Comparison of ENCODE assay signal across 8 cellular contexts in genomic region chr17:79789943-79790804, GRCh38. TPM values are rescaled to one million over a fixed set of nuclear protein-coding genes. Genes with fewer than 3 reads are reported as not detected.
DNase-seq lines count a peak whose midpoint lies in the region; ATAC-seq and TF ChIP-seq lines count a peak whose summit lies in the region.

No MANE protein-coding gene starts in this region.

- peak; percentile 25 to 46 for TF ChIP-seq CTCF in fibroblast of lung (conservative IDR thresholded peaks at IDR 0.05 in 1 of 2, IDR thresholded peaks at IDR 0.05 in 1 of 2; ENCODE audit: low read depth in 1 of 2, low read length in 2 of 2)

- H3K27ac Mint-ChIP-seq in activated T-helper 2 cell treated with anti-CD3 and anti-CD28 coated beads, Interferon-gamma antibody, Interleukin-2, Interleukin-4, amounts not matched to agents 10 μg/mL and 5 μg/mL and 100 μg/mL, durations not matched to agents 14 hours and 24 hours and 36 hours: no peak overlapping the region

- no peak overlapping the region for H3K9ac ChIP-seq in fibroblast of lung (ENCODE audit: insufficient read depth, low read length)

- peak; percentile 53 for ATAC-seq in Right ventricle myocardium inferior

- intact Hi-C loops in Right ventricle myocardium inferior (cut with DNase I) (loop anchor here (5.0 to 10.0 kb wide), 2 partner anchors 125 to 202 kb away; no protein-coding TSS in a partner anchor), cardiac septum (cut with DNase I) (loop anchor here (5.0 kb wide), 2 partner anchors 132 to 202 kb away; no protein-coding TSS in a partner anchor)
- intact Hi-C loops in activated T-helper 2 cell treated with anti-CD3 and anti-CD28 coated beads, Interferon-gamma antibody, Interleukin-2, Interleukin-4, amounts not matched to agents 10 μg/mL and 5 μg/mL and 100 μg/mL, durations not matched to agents 14 hours and 24 hours and 36 hours (cut with micrococcal nuclease): loop anchor here (2.0 kb wide), 1 partner anchor 181 kb away; no protein-coding TSS in a partner anchor

- H3K9me3 ChIP-seq in fibroblast of lung (ENCODE audit: control insufficient read depth, insufficient read depth, low read depth, low read length) (no peaks in the 10 kb centered on the region), neuron (ENCODE audit: low read length) (peaks cover 5% of the 10 kb centered on the region)

- no peaks in the 10 kb centered on the region for H3K79me2 ChIP-seq in fibroblast of lung (ENCODE audit: control insufficient read depth, insufficient read depth, low read length)

- no peaks in the 10 kb centered on the region for H4K20me1 ChIP-seq in fibroblast of lung (ENCODE audit: control insufficient read depth, extremely low read depth, insufficient read depth, low read length)

- H3K4me1 ChIP-seq in fibroblast of lung (ENCODE audit: control insufficient read depth, extremely low read depth, insufficient read depth, low read length) (peaks cover 7% of the 10 kb centered on the region), neuron (ENCODE audit: insufficient read depth, low read length) (peaks cover 64% of the 10 kb centered on the region)

- H2AFZ ChIP-seq in fibroblast of lung (ENCODE audit: low read length) (no peak overlapping the region), neuron (ENCODE audit: low read depth, low read length) (no peak overlapping the region)

- no peak overlapping the region for H3K27ac ChIP-seq in fibroblast of lung (ENCODE audit: insufficient read depth, low read length)

- peaks cover 38% of the 10 kb centered on the region for H3K27me3 ChIP-seq in fibroblast of lung (ENCODE audit: control insufficient read depth, insufficient read depth, low read length)
- H3K27me3 ChIP-seq in neuron (ENCODE audit: insufficient read depth, low read length): peaks cover 21% of the 10 kb centered on the region

- no peak overlapping the region for H3K4me3 Mint-ChIP-seq in activated T-helper 2 cell treated with anti-CD3 and anti-CD28 coated beads, Interferon-gamma antibody, Interleukin-2, Interleukin-4, amounts not matched to agents 10 μg/mL and 5 μg/mL and 100 μg/mL, durations not matched to agents 14 hours and 24 hours and 36 hours (ENCODE audit: low read depth)

- H3K27me3 Mint-ChIP-seq in activated T-helper 2 cell treated with anti-CD3 and anti-CD28 coated beads, Interferon-gamma antibody, Interleukin-2, Interleukin-4, amounts not matched to agents 10 μg/mL and 5 μg/mL and 100 μg/mL, durations not matched to agents 14 hours and 24 hours and 36 hours (ENCODE audit: low read depth): peaks cover 49% of the 10 kb centered on the region

- DNase-seq in Right ventricle myocardium inferior (ENCODE audit: missing footprints) (no peak), cardiac septum (ENCODE audit: low spot score) (no peak), fibroblast of lung (ENCODE audit: low read depth in 2 of 2) (no peak), NCI-H2107 (lab: John Stamatoyannopoulos, UW) (no peak)
- no peak for DNase-seq in activated T-helper 2 cell treated with anti-CD3 and anti-CD28 coated beads, Interferon-gamma antibody, Interleukin-2, Interleukin-4, amounts not matched to agents 10 μg/mL and 5 μg/mL and 100 μg/mL, durations not matched to agents 14 hours and 24 hours and 36 hours (ENCODE audit: low spot score)
- no peak for DNase-seq in activated CD4-positive, alpha-beta T cell treated with anti-CD3 and anti-CD28 coated beads for 48 hours

- H3K36me3 ChIP-seq in fibroblast of lung (ENCODE audit: control insufficient read depth, insufficient read depth, low read length): peaks cover 5% of the 10 kb centered on the region
- H3K36me3 ChIP-seq in neuron (ENCODE audit: insufficient read depth, low read length): peaks cover 14% of the 10 kb centered on the region

- peaks cover 1% of the 10 kb centered on the region for H3K4me1 Mint-ChIP-seq in activated T-helper 2 cell treated with anti-CD3 and anti-CD28 coated beads, Interferon-gamma antibody, Interleukin-2, Interleukin-4, amounts not matched to agents 10 μg/mL and 5 μg/mL and 100 μg/mL, durations not matched to agents 14 hours and 24 hours and 36 hours (ENCODE audit: low read depth)

- H3K4me3 ChIP-seq in fibroblast of lung (replicated peaks in 1 of 4; ENCODE audit: control extremely low read depth in 1 of 4, insufficient read depth in 1 of 4, low read depth in 3 of 4, low read length in 4 of 4) (no peak overlapping the region), neuron (ENCODE audit: low read length) (peak overlapping the region; percentile 1)

- no peaks in the 10 kb centered on the region for H3K9me3 Mint-ChIP-seq in activated T-helper 2 cell treated with anti-CD3 and anti-CD28 coated beads, Interferon-gamma antibody, Interleukin-2, Interleukin-4, amounts not matched to agents 10 μg/mL and 5 μg/mL and 100 μg/mL, durations not matched to agents 14 hours and 24 hours and 36 hours

- H3K36me3 Mint-ChIP-seq in activated T-helper 2 cell treated with anti-CD3 and anti-CD28 coated beads, Interferon-gamma antibody, Interleukin-2, Interleukin-4, amounts not matched to agents 10 μg/mL and 5 μg/mL and 100 μg/mL, durations not matched to agents 14 hours and 24 hours and 36 hours (ENCODE audit: low read depth): peaks cover 3% of the 10 kb centered on the region

- H3K4me2 ChIP-seq in fibroblast of lung (ENCODE audit: extremely low read depth, insufficient read depth, low read length): peak overlapping the region; percentile 32

TF ChIP-seq in PFSK-1, 5 proteins besides CTCF, POLR2A, EP300 and RAD21 (continues in another document):
- TF ChIP-seq POLR2AphosphoS5 (IDR thresholded peaks at IDR 0.05; ENCODE audit: low read depth, low read length) (no peak), FOXP2 (optimal IDR thresholded peaks at IDR 0.05; ENCODE audit: borderline replicate concordance, extremely low read depth, extremely low read length, insufficient read depth) (peak; percentile 24), TAF1 (IDR thresholded peaks at IDR 0.05; ENCODE audit: borderline replicate concordance, insufficient read depth, low read length) (no peak)

RNA-seq across cellular contexts. Expression of gene CBX8, which starts 6.7 kb away (rescaled TPM):
- total RNA-seq in Right ventricle myocardium inferior (5.3 TPM), cardiac septum (5.7 TPM), fibroblast of lung (3.3 and 4.0 TPM in 2 replicates)
- polyA plus RNA-seq in PFSK-1 (2012; ENCODE audit: insufficient read length, low read depth): 9.9 TPM
- polyA plus RNA-seq in fibroblast of lung: 0.19 and 0.41 TPM in 2 replicates
- polyA plus RNA-seq in fibroblast of lung (2012): 4.9 and 5.2 TPM in 2 replicates
- 1.5 and 6.8 TPM in 2 replicates for polyA minus RNA-seq in fibroblast of lung (ENCODE audit: low replicate concordance)
- 8.6 and 9.9 TPM in 2 replicates for total RNA-seq in activated T-helper 2 cell treated with anti-CD3 and anti-CD28 coated beads, Interferon-gamma antibody, Interleukin-2, Interleukin-4, amounts not matched to agents 10 μg/mL and 5 μg/mL and 100 μg/mL, durations not matched to agents 14 hours and 24 hours and 36 hours

RNA-seq across cellular contexts. Expression of gene CBX2, which starts 12.2 kb away (rescaled TPM):
- 4.2 TPM for total RNA-seq in Right ventricle myocardium inferior
- 3.5 TPM for total RNA-seq in cardiac septum
- 9.7 TPM for polyA plus RNA-seq in PFSK-1 (2012; ENCODE audit: insufficient read length, low read depth)
- total RNA-seq in fibroblast of lung: 0.83 and 1.3 TPM in 2 replicates
- 0.77 and 1.3 TPM in 2 replicates for polyA plus RNA-seq in fibroblast of lung
- 0.91 and 2.2 TPM in 2 replicates for polyA plus RNA-seq in fibroblast of lung (2012)
- 0.35 and 3.1 TPM in 2 replicates for polyA minus RNA-seq in fibroblast of lung (ENCODE audit: low replicate concordance)
- 9.7 and 11.2 TPM in 2 replicates for total RNA-seq in activated T-helper 2 cell treated with anti-CD3 and anti-CD28 coated beads, Interferon-gamma antibody, Interleukin-2, Interleukin-4, amounts not matched to agents 10 μg/mL and 5 μg/mL and 100 μg/mL, durations not matched to agents 14 hours and 24 hours and 36 hours

RNA-seq across cellular contexts. Expression of gene CBX4, which starts 49.1 kb away (rescaled TPM):
- 23.7 TPM for total RNA-seq in Right ventricle myocardium inferior
- 23.8 TPM for total RNA-seq in cardiac septum
- 51.3 TPM for polyA plus RNA-seq in PFSK-1 (2012; ENCODE audit: insufficient read length, low read depth)
- total RNA-seq in fibroblast of lung: 11.0 and 13.4 TPM in 2 replicates
- polyA plus RNA-seq in fibroblast of lung: 5.4 and 5.6 TPM in 2 replicates
- polyA plus RNA-seq in fibroblast of lung (2012): 8.8 TPM in 2 replicates
- 1.3 and 1.6 TPM in 2 replicates for polyA minus RNA-seq in fibroblast of lung (ENCODE audit: low replicate concordance)
- total RNA-seq in activated T-helper 2 cell treated with anti-CD3 and anti-CD28 coated beads, Interferon-gamma antibody, Interleukin-2, Interleukin-4, amounts not matched to agents 10 μg/mL and 5 μg/mL and 100 μg/mL, durations not matched to agents 14 hours and 24 hours and 36 hours: 18.5 and 25.0 TPM in 2 replicates

RNA-seq across cellular contexts. Expression of gene ENPP7, which starts 59.4 kb away (rescaled TPM):
- total RNA-seq in Right ventricle myocardium inferior (not detected), cardiac septum (not detected), fibroblast of lung (not detected in 2 replicates)
- polyA plus RNA-seq in PFSK-1 (2012; ENCODE audit: insufficient read length, low read depth): not detected
- polyA plus RNA-seq in fibroblast of lung: not detected in 2 replicates
- polyA plus RNA-seq in fibroblast of lung (2012): not detected in 2 replicates
- not detected in 2 replicates for polyA minus RNA-seq in fibroblast of lung (ENCODE audit: low replicate concordance)
- not detected in 2 replicates for total RNA-seq in activated T-helper 2 cell treated with anti-CD3 and anti-CD28 coated beads, Interferon-gamma antibody, Interleukin-2, Interleukin-4, amounts not matched to agents 10 μg/mL and 5 μg/mL and 100 μg/mL, durations not matched to agents 14 hours and 24 hours and 36 hours
